In genomic region chrX:29233592-29234179, GRCh38 we compare ENCODE assay signal across 18 cellular contexts.
DNase-seq lines count a peak whose midpoint lies in the region; ATAC-seq and TF ChIP-seq lines count a peak whose summit lies in the region.
"Had no signal": no experiment of that assay in that cellular context is flagged by ENCODE, and none has a peak within 500 bp of the region (broad histone marks: within the 10 kb centered on the region; RNA-seq: fewer than 3 reads in every experiment).

No MANE protein-coding gene starts in this region.

- H3K36me3 ChIP-seq in HEK293 (ENCODE audit: control insufficient read depth in 2 of 2, insufficient read depth in 1 of 2, low read length in 2 of 2) (no peaks in the 10 kb centered on the region), lower lobe of right lung (no peaks in the 10 kb centered on the region), MM.1S (replicated peaks; ENCODE audit: insufficient read depth, low read length) (no peaks in the 10 kb centered on the region)
- H3K36me3 ChIP-seq: BLaER1 had no signal

- H3K9me3 ChIP-seq in HEK293 (ENCODE audit: control insufficient read depth, insufficient read depth, low read depth, low read length) (no peaks in the 10 kb centered on the region), lower lobe of right lung (no peaks in the 10 kb centered on the region), MM.1S (replicated peaks; ENCODE audit: insufficient read depth, low read length) (no peaks in the 10 kb centered on the region)
- H3K9me3 ChIP-seq: BLaER1, Caco-2 had no signal

- POLR2A ChIA-PET in HEK293 (lab: Yijun Ruan, JAX) = no interaction called here

- H3K27me3 ChIP-seq in lower lobe of right lung (ENCODE audit: low read depth) (no peaks in the 10 kb centered on the region), MM.1S (replicated peaks; ENCODE audit: insufficient read depth, low read length) (no peaks in the 10 kb centered on the region)
- H3K27me3 ChIP-seq: BLaER1 had no signal

- H3K4me3 ChIP-seq in HEK293 (ENCODE audit: low read depth, low read length) (no peak overlapping the region), lower lobe of right lung (no peak overlapping the region), MM.1S (ENCODE audit: low read length) (no peak overlapping the region)
- H3K4me3 ChIP-seq: BLaER1, GM23338 had no signal

- CTCF ChIA-PET in HEK293 (lab: Yijun Ruan, JAX) = interaction anchor here (0.5 to 0.7 kb wide), 2 partner anchors 58 to 681 kb away, joined by 3 to 5 read pairs; no protein-coding TSS in a partner anchor

- no peaks in the 10 kb centered on the region for H3K79me2 ChIP-seq in MM.1S (ENCODE audit: low read length)

- TF ChIP-seq CTCF in HEK293 (tag by site-specific recombination; IDR thresholded peaks at IDR 0.05) (no peak), lower lobe of right lung (IDR thresholded peaks at IDR 0.05) (no peak), MM.1S (IDR thresholded peaks at IDR 0.05; ENCODE audit: low read length) (no peak)

- no peaks in the 10 kb centered on the region for H3F3A ChIP-seq in MM.1S (ENCODE audit: insufficient read depth, low read length)

- no peak overlapping the region for H3K4me2 ChIP-seq in MM.1S (ENCODE audit: low read depth, low read length)
- H3K4me2 ChIP-seq: BLaER1, GM23338 had no signal

- H2AFZ ChIP-seq in MM.1S (ENCODE audit: low read length) = no peak overlapping the region
- H2AFZ ChIP-seq: GM23338 had no signal

- H4K20me1 ChIP-seq in MM.1S (ENCODE audit: insufficient read depth, low read length) = no peaks in the 10 kb centered on the region
- H4K20me1 ChIP-seq: BLaER1 had no signal

- intact Hi-C loops in lower lobe of right lung (cut with DNase I) = no loop called here

- peak; percentile 38 for DNase-seq in DMS53 (lab: John Stamatoyannopoulos, UW)
- DNase-seq in DMS53 treated with DMSO at 0.1 percent for 48 hours (lab: John Stamatoyannopoulos, UW; ENCODE audit: unreplicated experiment) = no peak
- peak; percentile 29 for DNase-seq in NCI-H510A (lab: John Stamatoyannopoulos, UW)
- peak; percentile 36 for DNase-seq in lower lobe of right lung
- no peak for DNase-seq in MM.1S
- no peak for DNase-seq in NK-92 (lab: John Stamatoyannopoulos, UW; ENCODE audit: unreplicated experiment)
- DNase-seq: 8988T; AML-193; Caco-2; CD8-positive, alpha-beta memory T cell; DMS79 treated with DMSO at 0.1 percent for 48 hours; EL; H7 had no signal

- H3K4me1 ChIP-seq in HEK293 (ENCODE audit: control insufficient read depth, insufficient read depth, low read length) (no peaks in the 10 kb centered on the region), lower lobe of right lung (no peaks in the 10 kb centered on the region), MM.1S (ENCODE audit: low read length) (no peaks in the 10 kb centered on the region)
- H3K4me1 ChIP-seq: BLaER1, Caco-2 had no signal

- ATAC-seq in lower lobe of right lung = peak in 1 of 2 donors; percentile 30
- ATAC-seq in HG02588 (IDR thresholded peaks at IDR 0.05; ENCODE audit: unreplicated experiment) = no peak
- ATAC-seq: GM23338, HepG2 had no signal

- H3K9me2 ChIP-seq in MM.1S (replicated peaks; ENCODE audit: insufficient read depth, low read length) = no peaks in the 10 kb centered on the region

- H3K27ac ChIP-seq in HEK293 (ENCODE audit: extremely low read depth, low read depth, low read length) = no peak overlapping the region
- no peak overlapping the region for H3K27ac ChIP-seq in lower lobe of right lung
- H3K27ac ChIP-seq in MM.1S (ENCODE audit: low read length) = no peak overlapping the region
- H3K27ac ChIP-seq: BLaER1 had no signal

- no peak overlapping the region for H3K9ac ChIP-seq in MM.1S (ENCODE audit: low read length)
- H3K9ac ChIP-seq: BLaER1 had no signal

TF ChIP-seq in HEK293, 187 proteins besides CTCF, POLR2A, EP300 and RAD21:
- TF ChIP-seq ZNF704 (tag by site-specific recombination; IDR thresholded peaks at IDR 0.05) (no peak), ZNF10 (tag by site-specific recombination; IDR thresholded peaks at IDR 0.05) (0 out of 2 replicates have a peak, but pooled peaks have one; percentile 51)

Comparison
In these comparisons a context has a peak if more than half of its experiments do, and no peak if none do; other contexts are left out.
1. DNase-seq: peak in DMS53 (single experiment), NCI-H510A (single experiment) and lower lobe of right lung (single experiment); none in DMS53 treated with DMSO at 0.1 percent for 48 hours (single experiment), MM.1S (single experiment) and NK-92 (single experiment).